ENCODE assay signal across 21 cellular contexts in the genomic region with DNA sequence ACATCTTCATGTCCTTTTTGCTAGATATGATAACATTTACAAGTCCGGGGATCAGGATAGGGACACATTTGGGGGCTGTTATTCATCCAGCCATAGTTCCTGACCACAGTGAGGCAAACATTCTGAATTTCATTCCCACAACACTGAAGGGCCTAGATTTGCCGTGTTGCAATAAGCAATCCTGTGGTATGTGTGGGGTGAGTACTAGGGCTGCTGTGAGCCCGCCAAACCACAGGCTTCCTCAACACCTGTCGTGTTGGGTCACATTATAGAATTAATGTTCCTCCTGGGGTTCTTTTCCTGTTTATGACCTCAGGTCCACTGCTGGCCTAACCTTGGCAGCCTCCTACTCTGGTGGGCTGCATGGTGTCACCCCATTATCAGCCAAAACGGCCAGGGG.
A peak's percentile ranks its signal among the peaks of the same experiment; 100 is the strongest.
DNase-seq lines count a peak whose midpoint lies in the region; ATAC-seq, FAIRE-seq and TF ChIP-seq lines count a peak whose summit lies in the region.
"Had no signal": no experiment of that assay in that cellular context is flagged by ENCODE, and none has a peak within 500 bp of the region (broad histone marks: within the 10 kb centered on the region; RNA-seq: fewer than 3 reads in every experiment).

No MANE protein-coding gene starts in this region.

- H2BK12ac ChIP-seq in mesenchymal stem cell (ENCODE audit: low read length in 2 of 2), result no peak overlapping the region

- H2AFZ ChIP-seq in astrocyte (ENCODE audit: low read depth, low read length) (no peak overlapping the region), mesenchymal stem cell (ENCODE audit: low read depth, low read length) (no peak overlapping the region)

- no peak overlapping the region for H3K4me3 Mint-ChIP-seq in astrocyte (ENCODE audit: unreplicated experiment)
- H3K4me3 Mint-ChIP-seq in T-helper 2 cell treated with Interferon-gamma antibody and Interleukin-4, amounts not matched to agents 5 μg/mL and 100 μg/mL, for 36 hours, result no peak overlapping the region
- no peak overlapping the region for H3K4me3 Mint-ChIP-seq in CD8-positive, alpha-beta memory T cell
- H3K4me3 Mint-ChIP-seq: brain had no signal

- no peak overlapping the region for H2BK120ac ChIP-seq in mesenchymal stem cell (ENCODE audit: low read depth, low read length)

- no peak overlapping the region for H3K4me2 ChIP-seq in astrocyte (ENCODE audit: low read length)
- no peak overlapping the region for H3K4me2 ChIP-seq in mesenchymal stem cell (ENCODE audit: low read length, poor library complexity, severe bottlenecking)
- H3K4me2 ChIP-seq: SK-N-SH had no signal

- H3K4me1 ChIP-seq in astrocyte (ENCODE audit: insufficient read depth, low read length) (no peaks in the 10 kb centered on the region), mesenchymal stem cell (ENCODE audit: control insufficient read depth, insufficient read depth, low read depth, low read length) (no peaks in the 10 kb centered on the region), right lobe of liver (no peaks in the 10 kb centered on the region)
- H3K4me1 ChIP-seq in CD8-positive, alpha-beta memory T cell (ENCODE audit: insufficient read depth, low read length), result no peaks in the 10 kb centered on the region

- no peak overlapping the region for H3K14ac ChIP-seq in mesenchymal stem cell (ENCODE audit: low read length in 2 of 2)

- no peak for TF ChIP-seq POLR2A in right lobe of liver (IDR thresholded peaks at IDR 0.05)

- POLR2A ChIA-PET in CD8-positive, alpha-beta memory T cell (lab: Charles Lee), result no interaction called here

- no peak overlapping the region for H3K18ac ChIP-seq in mesenchymal stem cell (ENCODE audit: low read depth in 1 of 2, low read length in 2 of 2)

- no peak overlapping the region for H4K91ac ChIP-seq in mesenchymal stem cell (ENCODE audit: low read length)

- peaks cover 15% of the 10 kb centered on the region for H3K27me3 Mint-ChIP-seq in astrocyte (ENCODE audit: low read depth, unreplicated experiment)
- peaks cover 7% of the 10 kb centered on the region for H3K27me3 Mint-ChIP-seq in T-helper 2 cell treated with Interferon-gamma antibody and Interleukin-4, amounts not matched to agents 5 μg/mL and 100 μg/mL, for 36 hours (ENCODE audit: low read depth)
- peaks cover 6 to 9% of the 10 kb centered on the region in 2 donors for H3K27me3 Mint-ChIP-seq in CD8-positive, alpha-beta memory T cell
- H3K27me3 Mint-ChIP-seq: brain had no signal

- H3K79me1 ChIP-seq in mesenchymal stem cell (replicated peaks; ENCODE audit: low read length, poor library complexity, severe bottlenecking), result no peaks in the 10 kb centered on the region

- H3K36me3 ChIP-seq in astrocyte (ENCODE audit: insufficient read depth, low read length) (no peaks in the 10 kb centered on the region), mesenchymal stem cell (ENCODE audit: control insufficient read depth in 1 of 2, insufficient read depth in 2 of 2, low read depth in 1 of 2, low read length in 2 of 2) (no peaks in the 10 kb centered on the region), right lobe of liver (no peaks in the 10 kb centered on the region)
- H3K36me3 ChIP-seq in CD8-positive, alpha-beta memory T cell (ENCODE audit: insufficient read depth, low read length), result no peaks in the 10 kb centered on the region
- H3K36me3 ChIP-seq: heart right ventricle had no signal

- WGBS in mesenchymal stem cell, result 48% methylated on average over 5 of the region's 5 CpGs
- 6% methylated on average over 4 of the region's 5 CpGs for WGBS in right lobe of liver (ENCODE audit: insufficient coverage, low coverage, low lambda C conversion rate, missing lambda C conversion rate)

- H3K9me3 ChIP-seq in astrocyte (ENCODE audit: insufficient read depth, low read depth, low read length), result no peaks in the 10 kb centered on the region
- H3K9me3 ChIP-seq in mesenchymal stem cell (ENCODE audit: control insufficient read depth, low read length), result no peaks in the 10 kb centered on the region
- H3K9me3 ChIP-seq in CD8-positive, alpha-beta memory T cell (ENCODE audit: low read length), result no peaks in the 10 kb centered on the region
- H3K9me3 ChIP-seq in right lobe of liver, result no peaks in the 10 kb centered on the region
- H3K9me3 ChIP-seq: heart right ventricle, SK-N-SH had no signal

- H3K27ac ChIP-seq in astrocyte (ENCODE audit: low read depth, low read length) (no peak overlapping the region), mesenchymal stem cell (ENCODE audit: low read length, poor library complexity, severe bottlenecking) (no peak overlapping the region), right lobe of liver (no peak overlapping the region)
- no peak overlapping the region for H3K27ac ChIP-seq in CD8-positive, alpha-beta memory T cell (ENCODE audit: low read depth, low read length)
- H3K27ac ChIP-seq: dorsolateral prefrontal cortex, heart right ventricle had no signal

- H3K23ac ChIP-seq in mesenchymal stem cell (ENCODE audit: low read length in 2 of 2), result no peak overlapping the region

- no peak for TF ChIP-seq CTCF in astrocyte (IDR thresholded peaks at IDR 0.05; ENCODE audit: insufficient read depth, low read depth, low read length)
- TF ChIP-seq CTCF in right lobe of liver (IDR thresholded peaks at IDR 0.05), result no peak

- H3K4me3 ChIP-seq in astrocyte (ENCODE audit: insufficient read depth, low read depth, low read length) (no peak overlapping the region), mesenchymal stem cell (ENCODE audit: insufficient read depth in 1 of 2, low read depth in 1 of 2, low read length in 2 of 2) (no peak overlapping the region), right lobe of liver (no peak overlapping the region)
- no peak overlapping the region for H3K4me3 ChIP-seq in CD8-positive, alpha-beta memory T cell (ENCODE audit: low read length)
- H3K4me3 ChIP-seq: dorsolateral prefrontal cortex, heart right ventricle had no signal

- CTCF ChIA-PET in CD8-positive, alpha-beta memory T cell (lab: Charles Lee), result no interaction called here

- no peak overlapping the region for H3K4ac ChIP-seq in mesenchymal stem cell (ENCODE audit: low read depth in 1 of 2, low read length in 2 of 2)

- H3K27me3 ChIP-seq in astrocyte (ENCODE audit: insufficient read depth, low read length), result no peaks in the 10 kb centered on the region
- peaks cover 2 to 10% of the 10 kb centered on the region in 2 experiments for H3K27me3 ChIP-seq in mesenchymal stem cell (ENCODE audit: control insufficient read depth in 1 of 2, insufficient read depth in 1 of 2, low read length in 2 of 2)
- no peaks in the 10 kb centered on the region for H3K27me3 ChIP-seq in CD8-positive, alpha-beta memory T cell (ENCODE audit: insufficient read depth, low read length, poor library complexity, severe bottlenecking)
- H3K27me3 ChIP-seq in right lobe of liver, result no peaks in the 10 kb centered on the region
- H3K27me3 ChIP-seq: heart right ventricle had no signal

- no peak overlapping the region for H3K9ac ChIP-seq in astrocyte (ENCODE audit: low read length)
- H3K9ac ChIP-seq in mesenchymal stem cell (ENCODE audit: low read length), result no peak overlapping the region
- H3K9ac ChIP-seq: SK-N-SH had no signal

- no peaks in the 10 kb centered on the region for H4K20me1 ChIP-seq in astrocyte (ENCODE audit: insufficient read depth, low read length)

- peaks cover 4% of the 10 kb centered on the region for H3K9me3 Mint-ChIP-seq in astrocyte (ENCODE audit: unreplicated experiment)
- no peaks in the 10 kb centered on the region for H3K9me3 Mint-ChIP-seq in T-helper 2 cell treated with Interferon-gamma antibody and Interleukin-4, amounts not matched to agents 5 μg/mL and 100 μg/mL, for 36 hours
- no peaks in the 10 kb centered on the region for H3K9me3 Mint-ChIP-seq in CD8-positive, alpha-beta memory T cell

- H3K79me2 ChIP-seq in astrocyte (ENCODE audit: insufficient read depth, low read length), result no peaks in the 10 kb centered on the region

- peaks cover 2% of the 10 kb centered on the region for H3K4me1 Mint-ChIP-seq in astrocyte (ENCODE audit: low read depth, unreplicated experiment)
- peaks cover 2% of the 10 kb centered on the region for H3K4me1 Mint-ChIP-seq in T-helper 2 cell treated with Interferon-gamma antibody and Interleukin-4, amounts not matched to agents 5 μg/mL and 100 μg/mL, for 36 hours (ENCODE audit: low read depth)
- no peaks in the 10 kb centered on the region for H3K4me1 Mint-ChIP-seq in CD8-positive, alpha-beta memory T cell

- H2BK15ac ChIP-seq in mesenchymal stem cell (ENCODE audit: low read depth, poor library complexity, severe bottlenecking), result no peak overlapping the region

- H2AK5ac ChIP-seq in mesenchymal stem cell (ENCODE audit: low read length, severe bottlenecking), result no peak overlapping the region

- no peak overlapping the region for H3K27ac Mint-ChIP-seq in astrocyte (ENCODE audit: unreplicated experiment)
- H3K27ac Mint-ChIP-seq in T-helper 2 cell treated with Interferon-gamma antibody and Interleukin-4, amounts not matched to agents 5 μg/mL and 100 μg/mL, for 36 hours, result no peak overlapping the region
- H3K27ac Mint-ChIP-seq in CD8-positive, alpha-beta memory T cell, result no peak overlapping the region
- H3K27ac Mint-ChIP-seq: brain had no signal

- no peak for ATAC-seq in right lobe of liver
- ATAC-seq: heart right ventricle had no signal

- intact Hi-C loops in right lobe of liver (cut with DNase I), result no loop called here

- DNase-seq in AG20443 (ENCODE audit: low spot score), result peak; percentile 49
- DNase-seq in HT1080 (ENCODE audit: low read depth), result peak; percentile 72
- peak; percentile 82 for DNase-seq in astrocyte (ENCODE audit: low read depth)
- peak; percentile 24 for DNase-seq in mesenchymal stem cell
- DNase-seq in T-helper 2 cell treated with Interferon-gamma antibody and Interleukin-4, amounts not matched to agents 5 μg/mL and 100 μg/mL, for 36 hours (ENCODE audit: low spot score), result no peak
- DNase-seq in CD8-positive, alpha-beta memory T cell, result no peak
- no peak for DNase-seq in right lobe of liver
- no peak for DNase-seq in 8988T
- DNase-seq: activated CD4-positive, alpha-beta T cell treated with anti-CD3 and anti-CD28 coated beads for 48 hours; activated naive CD4-positive, alpha-beta T cell; AML-193; DMS153; dorsolateral prefrontal cortex; heart right ventricle; mesendoderm; NCI-H1694 treated with DMSO at 0.1 percent for 48 hours; NCI-H524; SK-N-SH had no signal

- no peak overlapping the region for H2BK5ac ChIP-seq in mesenchymal stem cell (ENCODE audit: low read depth, low read length, poor library complexity, severe bottlenecking)

- FAIRE-seq in astrocyte (lab: Jason Lieb, UNC), result no peak
- FAIRE-seq: H1, keratinocyte had no signal

- no peaks in the 10 kb centered on the region for H3K36me3 Mint-ChIP-seq in astrocyte (ENCODE audit: low read depth, unreplicated experiment)
- H3K36me3 Mint-ChIP-seq in T-helper 2 cell treated with Interferon-gamma antibody and Interleukin-4, amounts not matched to agents 5 μg/mL and 100 μg/mL, for 36 hours (ENCODE audit: low read depth), result no peaks in the 10 kb centered on the region
- H3K36me3 Mint-ChIP-seq in CD8-positive, alpha-beta memory T cell, result no peaks in the 10 kb centered on the region
- H3K36me3 Mint-ChIP-seq: brain had no signal

- no peak overlapping the region for H4K8ac ChIP-seq in mesenchymal stem cell (ENCODE audit: low read length)

Comparison
In these comparisons a context has a peak if more than half of its experiments do, and no peak if none do; other contexts are left out.
1. DNase-seq: peak in AG20443 (single experiment), HT1080 (single experiment), astrocyte (single experiment) and mesenchymal stem cell (single experiment); none in T-helper 2 cell treated with Interferon-gamma antibody and Interleukin-4, amounts not matched to agents 5 μg/mL and 100 μg/mL, for 36 hours (single experiment), CD8-positive, alpha-beta memory T cell (0 of 5), right lobe of liver (0 of 3) and 8988T (single experiment).